Comparison of ENCODE assay signal across 8 cellular contexts in genomic region chr4:145179861-145180297, GRCh38. TPM values are rescaled to one million over a fixed set of nuclear protein-coding genes. Genes with fewer than 3 reads are reported as not detected.
DNase-seq lines count a peak whose midpoint lies in the region; ATAC-seq, FAIRE-seq and TF ChIP-seq lines count a peak whose summit lies in the region.
"Not testable (repeated sequence)": the region's sequence is repeated elsewhere in the genome, so short reads cannot be mapped to it uniquely, and the experiment has no call there.

No MANE protein-coding gene starts in this region.

- peaks cover 39% of the 10 kb centered on the region for H3K4me1 Mint-ChIP-seq in CD14-positive monocyte
- H3K4me1 Mint-ChIP-seq in activated T-cell treated with anti-CD3 and anti-CD28 coated beads, Interleukin-2, amount 50 U/mL, for 72 hours (ENCODE audit: low read depth) = peaks cover 41% of the 10 kb centered on the region

- peaks cover 47% of the 10 kb centered on the region for H3K79me2 ChIP-seq in endothelial cell of umbilical vein (ENCODE audit: control insufficient read depth, insufficient read depth, low read length)

- DNase-seq in CD14-positive monocyte (ENCODE audit: low spot score) (peak; percentile 52), NCI-H69 (lab: John Stamatoyannopoulos, UW) (peak; percentile 59)
- not testable (repeated sequence) for DNase-seq in activated T-cell treated with anti-CD3 and anti-CD28 coated beads, Interleukin-2, amount 50 U/mL, for 72 hours; endothelial cell of umbilical vein (ENCODE audit: low read depth, low spot score); right lobe of liver

- not testable (repeated sequence) for H3K9me3 ChIP-seq in endothelial cell of umbilical vein (replicated peaks; ENCODE audit: control insufficient read depth, insufficient read depth, low read length); right lobe of liver

- ATAC-seq in GM19328 (IDR thresholded peaks at IDR 0.05; ENCODE audit: unreplicated experiment) (peak; percentile 8), HG03064 (IDR thresholded peaks at IDR 0.05; ENCODE audit: low read depth, unreplicated experiment) (peak; percentile 14), right lobe of liver (peak; percentile 7 to 38 (median 22))
- peak; percentile 53 to 57 for ATAC-seq in activated T-cell treated with anti-CD3 and anti-CD28 coated beads, Interleukin-2, amount 50 U/mL, for 72 hours (replicated peaks in 1 of 2)

- not testable (repeated sequence) for FAIRE-seq in endothelial cell of umbilical vein (lab: Jason Lieb, UNC)

- not testable (repeated sequence) for H3K9me3 Mint-ChIP-seq in CD14-positive monocyte; activated T-cell treated with anti-CD3 and anti-CD28 coated beads, Interleukin-2, amount 50 U/mL, for 72 hours

- H3K27me3 ChIP-seq in endothelial cell of umbilical vein (ENCODE audit: control insufficient read depth in 2 of 2, insufficient read depth in 2 of 2, low read length in 2 of 2); right lobe of liver: not testable (repeated sequence)

- H3K36me3 ChIP-seq in endothelial cell of umbilical vein (ENCODE audit: control insufficient read depth in 2 of 2, extremely low read depth in 1 of 2, insufficient read depth in 2 of 2, low read length in 2 of 2); right lobe of liver: not testable (repeated sequence)

- H3K4me3 ChIP-seq in endothelial cell of umbilical vein (replicated peaks in 1 of 3; ENCODE audit: insufficient read depth in 1 of 3, low read depth in 1 of 3, low read length in 3 of 3) (peak overlapping the region; percentile 60 to 78 (median 77)), right lobe of liver (peak overlapping the region; percentile 73 to 80 (median 74)), skin epidermis (peak overlapping the region; percentile 62 to 97 (median 79))

- H4K20me1 ChIP-seq in endothelial cell of umbilical vein (replicated peaks; ENCODE audit: control insufficient read depth, extremely low read depth, insufficient read depth, low read length) = not testable (repeated sequence)

- H3K9me1 ChIP-seq in endothelial cell of umbilical vein (replicated peaks; ENCODE audit: control insufficient read depth, extremely low read depth, insufficient read depth, low read length) = not testable (repeated sequence)

- not testable (repeated sequence) for TF ChIP-seq CTCF in CD14-positive monocyte (IDR thresholded peaks at IDR 0.05); endothelial cell of umbilical vein (IDR thresholded peaks at IDR 0.05; ENCODE audit: extremely low read depth in 1 of 2, insufficient read depth in 1 of 2, low read depth in 1 of 2, low read length in 2 of 2); right lobe of liver (IDR thresholded peaks at IDR 0.05)

- H3K9ac ChIP-seq in endothelial cell of umbilical vein (replicated peaks; ENCODE audit: extremely low read depth, insufficient read depth, low read length) = peak overlapping the region; percentile 73

- intact Hi-C loops in CD14-positive monocyte (cut with micrococcal nuclease) = loop anchor here (5.0 to 10.0 kb wide), 2 partner anchors 75 to 437 kb away; partner anchors contain the start of gene MMAA (in 1 of the 2)
- intact Hi-C loops in endothelial cell of umbilical vein (cut with micrococcal nuclease) = loop anchor here (1.0 to 5.0 kb wide), 4 partner anchors 26 to 554 kb away; partner anchors contain the start of genes MMAA and SMAD1
- intact Hi-C loops in right lobe of liver (cut with DNase I) = not testable (repeated sequence)

- POLR2A ChIA-PET in endothelial cell of umbilical vein (lab: Charles Lee) = not testable (repeated sequence)

- H3K27me3 Mint-ChIP-seq in CD14-positive monocyte (ENCODE audit: low read depth in 3 of 3); activated T-cell treated with anti-CD3 and anti-CD28 coated beads, Interleukin-2, amount 50 U/mL, for 72 hours (ENCODE audit: low read depth): not testable (repeated sequence)

- H2AFZ ChIP-seq in endothelial cell of umbilical vein (ENCODE audit: low read depth, low read length) = peak overlapping the region; percentile 77

- dilution Hi-C loops in endothelial cell of umbilical vein (cut with MboI; ENCODE audit: extremely low pct_ligation_motif_present, low sequenced_read_pairs) = not testable (repeated sequence)

- H3K27ac ChIP-seq in endothelial cell of umbilical vein (ENCODE audit: insufficient read depth, low read depth, low read length) = peak overlapping the region; percentile 78
- H3K27ac ChIP-seq in right lobe of liver = peak overlapping the region; percentile 97 to 99 (median 99)
- peak overlapping the region; percentile 78 to 99 (median 97) for H3K27ac ChIP-seq in skin epidermis

- H3K4me3 Mint-ChIP-seq in CD14-positive monocyte = peak overlapping the region; percentile 85 to 93
- H3K4me3 Mint-ChIP-seq in activated T-cell treated with anti-CD3 and anti-CD28 coated beads, Interleukin-2, amount 50 U/mL, for 72 hours = peak overlapping the region; percentile 96 to 99

- TF ChIP-seq POLR2A in endothelial cell of umbilical vein (IDR thresholded peaks at IDR 0.05; ENCODE audit: low read depth, low read length); right lobe of liver (IDR thresholded peaks at IDR 0.05): not testable (repeated sequence)

- H3K4me1 ChIP-seq in endothelial cell of umbilical vein (ENCODE audit: control insufficient read depth, extremely low read depth, insufficient read depth, low read length) (peaks cover 18% of the 10 kb centered on the region), right lobe of liver (peaks cover 0 to 20% (median 8%) of the 10 kb centered on the region in 4 donors)

- CTCF ChIA-PET in endothelial cell of umbilical vein (lab: Charles Lee) = interaction anchor here (2.2 kb wide), 1 partner anchor 437 kb away, joined by 11 read pairs; no protein-coding TSS in a partner anchor

- BruUV-seq in endothelial cell of umbilical vein (replicated peaks; lab: Mats Ljungman, UMichigan) = not testable (repeated sequence)

- peak overlapping the region; percentile 93 to 98 (median 95) for H3K27ac Mint-ChIP-seq in CD14-positive monocyte
- H3K27ac Mint-ChIP-seq in activated T-cell treated with anti-CD3 and anti-CD28 coated beads, Interleukin-2, amount 50 U/mL, for 72 hours = peak overlapping the region; percentile 76

- H3K36me3 Mint-ChIP-seq in CD14-positive monocyte = not testable (repeated sequence)
- peaks cover 10 to 14% of the 10 kb centered on the region in 2 donors for H3K36me3 Mint-ChIP-seq in activated T-cell treated with anti-CD3 and anti-CD28 coated beads, Interleukin-2, amount 50 U/mL, for 72 hours (ENCODE audit: insufficient read depth in 2 of 2)

- peak overlapping the region; percentile 44 for H3K4me2 ChIP-seq in endothelial cell of umbilical vein (ENCODE audit: insufficient read depth, low read length)

- WGBS in right lobe of liver (ENCODE audit: insufficient coverage, low coverage, low lambda C conversion rate, missing lambda C conversion rate) = no CpG with 5 or more reads among the region's 57 CpGs

RNA-seq across cellular contexts. Expression of gene OTUD4, which starts 0.5 kb away (rescaled TPM):
- polyA plus RNA-seq in CD14-positive monocyte (1 to 10 TPM; 7.5 to 9.0 TPM), endothelial cell of umbilical vein (12.4 and 12.6 TPM in 2 replicates)
- 10 to 100 TPM; 50.0 to 67.3 TPM for total RNA-seq in activated T-cell treated with anti-CD3 and anti-CD28 coated beads, Interleukin-2, amount 50 U/mL, for 72 hours
- total RNA-seq in endothelial cell of umbilical vein (39.5 and 40.9 TPM in 2 replicates), right lobe of liver (10 to 100 TPM; 13.8 to 25.6 (median 20.2) TPM)
- polyA plus RNA-seq in endothelial cell of umbilical vein (2011; cell fraction: cytosol; rRNA removed) = 10.7 and 11.8 TPM in 2 replicates
- polyA plus RNA-seq in endothelial cell of umbilical vein (2011; cell fraction: nucleus; rRNA removed) = 31.8 and 35.9 TPM in 2 replicates
- 15.1 and 21.9 TPM in 2 replicates for polyA plus RNA-seq in endothelial cell of umbilical vein (2012)
- 36.4 and 36.9 TPM in 2 replicates for polyA minus RNA-seq in endothelial cell of umbilical vein
- 13.3 TPM for polyA minus RNA-seq in endothelial cell of umbilical vein (2011; cell fraction: cytosol; rRNA and poly(A)+ RNA removed)
- 44.9 and 70.4 TPM in 2 replicates for polyA minus RNA-seq in endothelial cell of umbilical vein (2011; cell fraction: nucleus; rRNA and poly(A)+ RNA removed)
